32 cellular contexts compared by ENCODE assay signal in genomic region chr5:96826071-96826470, GRCh38. TPM values are rescaled to one million over a fixed set of nuclear protein-coding genes. Genes with fewer than 3 reads are reported as not detected.
"Had no signal": no experiment of that assay in that cellular context is flagged by ENCODE, and none has a peak within 500 bp of the region (broad histone marks: within the 10 kb centered on the region; RNA-seq: fewer than 3 reads in every experiment).

No MANE protein-coding gene starts in this region.

- H3K4me3 ChIP-seq: pancreas, psoas muscle, right lobe of liver, sigmoid colon, spleen, suprapubic skin, testis, tibial artery, transverse colon, upper lobe of right lung, uterus had no signal

- H3K9me3 ChIP-seq: neutrophil, pancreas, psoas muscle, right lobe of liver, sigmoid colon, spleen, suprapubic skin, testis, tibial artery, transverse colon, upper lobe of right lung, uterus had no signal

- H3K27ac Mint-ChIP-seq: naive thymus-derived CD8-positive, alpha-beta T cell; natural killer cell treated with Interleukin-12 subunit alpha and Interleukin-12 subunit beta and Interleukin-15 and Interleukin-18, amount 100 ng/mL, for 72 hours; nephron progenitor cell; progenitor cell of endocrine pancreas; stimulated activated memory B cell treated with anti-CD40 and anti-IgM and Interleukin-4, amounts not matched to agents 10 μg/mL and 1 μg/mL and 100 μg/mL, for 72 hours; stimulated activated naive CD8-positive, alpha-beta T cell treated with anti-CD3 and anti-CD28 coated beads, Interleukin-15, amount 100 ng/mL, for 72 hours; type B pancreatic cell had no signal

- ATAC-seq: naive thymus-derived CD8-positive, alpha-beta T cell; natural killer cell treated with Interleukin-12 subunit alpha and Interleukin-12 subunit beta and Interleukin-15 and Interleukin-18, amount 100 ng/mL, for 72 hours; pancreas; psoas muscle; right cardiac atrium; right lobe of liver; stimulated activated memory B cell treated with anti-CD40 and anti-IgM and Interleukin-4, amounts not matched to agents 10 μg/mL and 1 μg/mL and 100 μg/mL, for 72 hours; stimulated activated naive CD8-positive, alpha-beta T cell treated with anti-CD3 and anti-CD28 coated beads, Interleukin-15, amount 100 ng/mL, for 72 hours; stimulated activated naive CD8-positive, alpha-beta T cell treated with anti-CD3 and anti-CD28 coated beads, Interleukin-15, Interleukin-2, amounts not matched to agents 100 U/mL and 50 U/mL, for 24 hours; upper lobe of right lung had no signal

- FAIRE-seq: pancreas, small intestine had no signal

- H3K27me3 ChIP-seq: neutrophil, right lobe of liver, sigmoid colon, spleen, suprapubic skin, testis, tibial artery, transverse colon, uterus had no signal

- H3K4me3 Mint-ChIP-seq: naive thymus-derived CD8-positive, alpha-beta T cell; natural killer cell treated with Interleukin-12 subunit alpha and Interleukin-12 subunit beta and Interleukin-15 and Interleukin-18, amount 100 ng/mL, for 72 hours; nephron progenitor cell; neural crest cell; stimulated activated memory B cell treated with anti-CD40 and anti-IgM and Interleukin-4, amounts not matched to agents 10 μg/mL and 1 μg/mL and 100 μg/mL, for 72 hours; stimulated activated naive CD8-positive, alpha-beta T cell treated with anti-CD3 and anti-CD28 coated beads, Interleukin-15, amount 100 ng/mL, for 72 hours; type B pancreatic cell had no signal

- H3K9me3 Mint-ChIP-seq: naive thymus-derived CD8-positive, alpha-beta T cell; natural killer cell treated with Interleukin-12 subunit alpha and Interleukin-12 subunit beta and Interleukin-15 and Interleukin-18, amount 100 ng/mL, for 72 hours; nephron progenitor cell; neural crest cell; stimulated activated memory B cell treated with anti-CD40 and anti-IgM and Interleukin-4, amounts not matched to agents 10 μg/mL and 1 μg/mL and 100 μg/mL, for 72 hours; stimulated activated naive CD8-positive, alpha-beta T cell treated with anti-CD3 and anti-CD28 coated beads, Interleukin-15, amount 100 ng/mL, for 72 hours; type B pancreatic cell had no signal

- H3K27ac ChIP-seq: neutrophil, pancreas, psoas muscle, right lobe of liver, sigmoid colon, spleen, suprapubic skin, testis, tibial artery, transverse colon, upper lobe of right lung, uterus had no signal

- H3K4me1 Mint-ChIP-seq: nephron progenitor cell; neural crest cell; stimulated activated memory B cell treated with anti-CD40 and anti-IgM and Interleukin-4, amounts not matched to agents 10 μg/mL and 1 μg/mL and 100 μg/mL, for 72 hours had no signal

- DNase-seq: naive thymus-derived CD8-positive, alpha-beta T cell; nephron progenitor cell; nucleus accumbens; pancreas; posterior cingulate gyrus; psoas muscle; right cardiac atrium; right lobe of liver; sigmoid colon; small intestine; spleen; stimulated activated CD4-positive, alpha-beta T cell treated with anti-CD3 and anti-CD28 coated beads, Interleukin-12 subunit alpha, Interleukin-12 subunit beta, amount 100 ng/mL, for 4 hours; stimulated activated CD4-positive, alpha-beta T cell treated with anti-CD3 and anti-CD28 coated beads, Interleukin-1b, Interleukin-23, amount 100 ng/mL, for 48 hours; stimulated activated CD4-positive, alpha-beta T cell treated with anti-CD3 and anti-CD28 coated beads, Interleukin-4, amount 100 ng/mL, for 1 hour; stimulated activated CD4-positive, alpha-beta T cell treated with anti-CD3 and anti-CD28 coated beads, Interleukin-4, amount 100 ng/mL, for 4 hours; stimulated activated CD8-positive, alpha-beta memory T cell treated with anti-CD3 and anti-CD28 coated beads, Interleukin-4, amount 100 ng/mL, for 48 hours; stimulated activated naive CD4-positive, alpha-beta T cell; stimulated activated naive CD8-positive, alpha-beta T cell treated with anti-CD3 and anti-CD28 coated beads, Interleukin-15, amount 100 ng/mL, for 72 hours; stimulated activated naive CD8-positive, alpha-beta T cell treated with anti-CD3 and anti-CD28 coated beads, Interleukin-15, Interleukin-2, amounts not matched to agents 100 U/mL and 50 U/mL, for 24 hours; substantia nigra; testis; tibial artery; transverse colon; upper lobe of right lung; uterus had no signal

- H3K4me1 ChIP-seq: pancreas, psoas muscle, right lobe of liver, sigmoid colon, testis, tibial artery, uterus had no signal

- H3K36me3 ChIP-seq: neutrophil, pancreas, right lobe of liver, sigmoid colon, spleen, suprapubic skin, tibial artery, transverse colon, upper lobe of right lung, uterus had no signal

- H3K36me3 Mint-ChIP-seq: naive thymus-derived CD8-positive, alpha-beta T cell; natural killer cell treated with Interleukin-12 subunit alpha and Interleukin-12 subunit beta and Interleukin-15 and Interleukin-18, amount 100 ng/mL, for 72 hours; stimulated activated memory B cell treated with anti-CD40 and anti-IgM and Interleukin-4, amounts not matched to agents 10 μg/mL and 1 μg/mL and 100 μg/mL, for 72 hours; type B pancreatic cell had no signal

- H3K27me3 Mint-ChIP-seq: progenitor cell of endocrine pancreas; stimulated activated memory B cell treated with anti-CD40 and anti-IgM and Interleukin-4, amounts not matched to agents 10 μg/mL and 1 μg/mL and 100 μg/mL, for 72 hours; stimulated activated naive CD8-positive, alpha-beta T cell treated with anti-CD3 and anti-CD28 coated beads, Interleukin-15, amount 100 ng/mL, for 72 hours had no signal

RNA-seq across cellular contexts. Expression of gene ERAP2, which starts 50.2 kb away (rescaled TPM):
- total RNA-seq: neural crest cell, progenitor cell of endocrine pancreas had no signal
